In genomic region chr19:6521718-6522646, GRCh38 we compare ENCODE assay signal across 9 cellular contexts. TPM values are rescaled to one million over a fixed set of nuclear protein-coding genes. Genes with fewer than 3 reads are reported as not detected.
DNase-seq lines count a peak whose midpoint lies in the region; ATAC-seq lines count a peak whose summit lies in the region.
"Had no signal": no experiment of that assay in that cellular context is flagged by ENCODE, and none has a peak within 500 bp of the region (broad histone marks: within the 10 kb centered on the region; RNA-seq: fewer than 3 reads in every experiment).

No MANE protein-coding gene starts in this region.

- H3K4me2 ChIP-seq in BLaER1 treated with 17β-estradiol and CSF1 and Interleukin-3, amounts not matched to agents 10 nM and 100 nM, result peak overlapping the region; percentile 58 to 86 (median 73)

- ATAC-seq in GM19324 (IDR thresholded peaks at IDR 0.05; ENCODE audit: low FRiP score, unreplicated experiment), result peak; percentile 41
- ATAC-seq in HG03460 (IDR thresholded peaks at IDR 0.05; ENCODE audit: unreplicated experiment), result peak; percentile 40

- no peaks in the 10 kb centered on the region for H3K9me3 ChIP-seq in BLaER1 treated with 17β-estradiol and CSF1 and Interleukin-3, amounts not matched to agents 10 nM and 100 nM (replicated peaks in 1 of 11)

- DNase-seq in activated CD8-positive, alpha-beta memory T cell treated with anti-CD3 and anti-CD28 coated beads, Interleukin-2, amount 50 U/mL, for 4 hours, result peak; percentile 76
- peak; percentile 94 for DNase-seq in renal cortical epithelial cell (ENCODE audit: low read depth)
- DNase-seq in G401 (ENCODE audit: low spot score), result no peak
- no peak for DNase-seq in superior temporal gyrus (ENCODE audit: extremely low spot score)
- DNase-seq in C1 segment of cervical spinal cord (lab: John Stamatoyannopoulos, UW), result no peak

- H4K20me1 ChIP-seq in BLaER1 treated with 17β-estradiol and CSF1 and Interleukin-3, amounts not matched to agents 10 nM and 100 nM, result no peaks in the 10 kb centered on the region

- H3K27ac ChIP-seq in BLaER1 treated with 17β-estradiol and CSF1 and Interleukin-3, amounts not matched to agents 10 nM and 100 nM, result peak overlapping the region; percentile 10 to 88 (median 75); a peak in 21 of 22 replicates

- H3K4me1 ChIP-seq in BLaER1 treated with 17β-estradiol and CSF1 and Interleukin-3, amounts not matched to agents 10 nM and 100 nM, result peaks cover 32 to 63% (median 52%) of the 10 kb centered on the region in 10 experiments

- peak overlapping the region in 9 of 10 experiments; percentile 2 to 62 (median 39); a peak in 13 of 20 replicates for H3K4me3 ChIP-seq in BLaER1 treated with 17β-estradiol and CSF1 and Interleukin-3, amounts not matched to agents 10 nM and 100 nM

- no peaks in the 10 kb centered on the region for H3K27me3 ChIP-seq in BLaER1 treated with 17β-estradiol and CSF1 and Interleukin-3, amounts not matched to agents 10 nM and 100 nM

- H3K9ac ChIP-seq in BLaER1 treated with 17β-estradiol and CSF1 and Interleukin-3, amounts not matched to agents 10 nM and 100 nM, result peak overlapping the region; percentile 18 to 76 (median 61); a peak in 20 of 22 replicates

- in situ Hi-C loops in G401 (cut with HindIII; ENCODE audit: low sequenced_read_pairs), result no loop called here

- no peaks in the 10 kb centered on the region for H3K36me3 ChIP-seq in BLaER1 treated with 17β-estradiol and CSF1 and Interleukin-3, amounts not matched to agents 10 nM and 100 nM

RNA-seq across cellular contexts. Expression of gene TNFSF9, which starts 8.8 kb away (rescaled TPM):
- 7.4 and 30.9 TPM in 2 replicates for total RNA-seq in renal cortical epithelial cell
- 39.0 and 60.2 TPM in 2 replicates for total RNA-seq in G401 (2014; rRNA removed; shearing (Covaris generic))

RNA-seq across cellular contexts. Expression of gene TUBB4A, which starts 19.9 kb away (rescaled TPM):
- 0.87 and 6.8 TPM in 2 replicates for total RNA-seq in renal cortical epithelial cell
- total RNA-seq in G401 (2014; rRNA removed; shearing (Covaris generic)), result 2.1 and 3.3 TPM in 2 replicates
- total RNA-seq: skeletal muscle tissue had no signal

RNA-seq across cellular contexts. Expression of gene DENND1C, which starts 40.4 kb away (rescaled TPM):
- 0.20 and 0.52 TPM in 2 replicates for total RNA-seq in renal cortical epithelial cell
- total RNA-seq in G401 (2014; rRNA removed; shearing (Covaris generic)), result not detected in 2 replicates
- total RNA-seq: skeletal muscle tissue had no signal

RNA-seq across cellular contexts. Expression of gene CRB3, which starts 57.9 kb away (rescaled TPM):
- 57.4 and 121 TPM in 2 replicates for total RNA-seq in renal cortical epithelial cell
- total RNA-seq in G401 (2014; rRNA removed; shearing (Covaris generic)), result 1.9 TPM in 1 of 2 replicates, not detected in the other
- total RNA-seq: skeletal muscle tissue had no signal

Comparison
In these comparisons a context has a peak if more than half of its experiments do, and no peak if none do; other contexts are left out.
1. DNase-seq: peak in activated CD8-positive, alpha-beta memory T cell treated with anti-CD3 and anti-CD28 coated beads, Interleukin-2, amount 50 U/mL, for 4 hours (single experiment) and renal cortical epithelial cell (single experiment); none in G401 (single experiment), superior temporal gyrus (single experiment) and C1 segment of cervical spinal cord (0 of 14).